11 cellular contexts compared by ENCODE assay signal in the genomic region with DNA sequence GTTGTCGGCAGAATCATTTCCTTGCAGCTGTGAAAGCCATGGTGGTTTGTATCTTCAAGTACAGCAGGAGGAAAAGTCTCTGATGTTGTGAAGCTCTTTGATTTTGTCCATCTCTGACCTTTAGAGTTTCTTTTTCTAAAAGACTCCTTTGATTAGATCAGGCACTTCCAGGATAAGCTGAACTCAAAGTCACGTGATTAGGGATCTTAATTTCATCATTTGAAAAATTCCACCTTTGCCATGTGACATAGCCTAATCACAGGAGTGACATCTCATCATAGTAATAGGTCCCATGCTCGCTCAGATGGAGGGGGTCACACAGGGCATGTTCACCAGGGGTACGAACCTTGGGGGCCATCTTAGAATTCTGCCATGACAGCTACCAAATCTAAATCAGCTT.
"Had no signal": no experiment of that assay in that cellular context is flagged by ENCODE, and none has a peak within 500 bp of the region (broad histone marks: within the 10 kb centered on the region; RNA-seq: fewer than 3 reads in every experiment).

No MANE protein-coding gene starts in this region.

- ATAC-seq: GM23338, HCT116 had no signal

- H3K4me1 ChIP-seq: HAP-1 had no signal

- H3K9me3 ChIP-seq: HAP-1 had no signal

- DNase-seq: GM23248, GOT3, H7, H9, HCEC 1CT, HFFc6 had no signal

- H3K4me2 ChIP-seq: GM23338 had no signal

- H3K4me3 Mint-ChIP-seq: GM23338, H9, HFFc6 had no signal

- H3K4me3 ChIP-seq: GM23248, GM23338, HAP-1 had no signal

- H3K27ac Mint-ChIP-seq: GM23338, H9, HFFc6 had no signal

- H3K36me3 ChIP-seq: HAP-1 had no signal

- H3K9ac ChIP-seq: GM23248 had no signal

- H2AFZ ChIP-seq: GM23248, GM23338 had no signal

- H3K27ac ChIP-seq: GM23248 had no signal

- FAIRE-seq: H1, H54 had no signal
